9 cellular contexts compared by ENCODE assay signal in genomic region chr7:28410628-28411578, GRCh38. TPM values are rescaled to one million over a fixed set of nuclear protein-coding genes. Genes with fewer than 3 reads are reported as not detected.
DNase-seq lines count a peak whose midpoint lies in the region; ATAC-seq and TF ChIP-seq lines count a peak whose summit lies in the region.
"Had no signal": no experiment of that assay in that cellular context is flagged by ENCODE, and none has a peak within 500 bp of the region (broad histone marks: within the 10 kb centered on the region; RNA-seq: fewer than 3 reads in every experiment).

No MANE protein-coding gene starts in this region.

- no peak overlapping the region for H2AK5ac ChIP-seq in mesendoderm (ENCODE audit: low read length)

- H3K79me2 ChIP-seq in mesendoderm (ENCODE audit: control insufficient read depth, insufficient read depth, low read length): no peaks in the 10 kb centered on the region

- H3K36me3 ChIP-seq in mesendoderm (ENCODE audit: control insufficient read depth, insufficient read depth, low read length) (no peaks in the 10 kb centered on the region), upper lobe of left lung (no peaks in the 10 kb centered on the region)

- H4K8ac ChIP-seq in mesendoderm (ENCODE audit: low read depth, low read length): no peak overlapping the region

- no peak overlapping the region for H3K27ac ChIP-seq in mesendoderm (ENCODE audit: low read depth, low read length)
- no peak overlapping the region for H3K27ac ChIP-seq in upper lobe of left lung

- no peak for TF ChIP-seq EP300 in upper lobe of left lung (IDR thresholded peaks at IDR 0.05)

- H2BK15ac ChIP-seq in mesendoderm (replicated peaks; ENCODE audit: low read depth): no peak overlapping the region

- H2BK120ac ChIP-seq in mesendoderm (ENCODE audit: low read depth, low read length): no peak overlapping the region

- peak overlapping the region; percentile 91 for H3K4me2 ChIP-seq in mesendoderm (ENCODE audit: low read length)

- no peaks in the 10 kb centered on the region for H3K79me1 ChIP-seq in mesendoderm (ENCODE audit: low read length)

- peak overlapping the region; percentile 39 for H3K56ac ChIP-seq in mesendoderm (ENCODE audit: low read length)

- H3K9me3 ChIP-seq in upper lobe of left lung: no peaks in the 10 kb centered on the region

- H4K5ac ChIP-seq in mesendoderm (ENCODE audit: low read length): no peak overlapping the region

- H3K4ac ChIP-seq in mesendoderm (ENCODE audit: low read depth, low read length): no peak overlapping the region

- no peak overlapping the region for H3K18ac ChIP-seq in mesendoderm (ENCODE audit: low read length)

- H3K27me3 ChIP-seq in mesendoderm (ENCODE audit: insufficient read depth, low read length, poor library complexity) (peaks cover 7% of the 10 kb centered on the region), upper lobe of left lung (peaks cover 0 to 27% (median 15%) of the 10 kb centered on the region in 4 donors)

- DNase-seq in AML-193 (lab: John Stamatoyannopoulos, UW) (peak; percentile 37 to 55), RPMI8226 (peak; percentile 6), ecto neural progenitor cell (ENCODE audit: low spot score) (peak; percentile 61), mesendoderm (peak; percentile 72), upper lobe of left lung (no peak), NCI-H2171 treated with DMSO at 0.1 percent for 48 hours (lab: John Stamatoyannopoulos, UW) (no peak)

- no peak overlapping the region for H3K23ac ChIP-seq in mesendoderm (ENCODE audit: low read length)

- WGBS in mesendoderm (ENCODE audit: extremely low coverage, insufficient coverage, low lambda C conversion rate): no CpG with 5 or more reads among the region's 30 CpGs
- WGBS in upper lobe of left lung, 2 donors: 2 to 3% methylated on average over 30 of the region's 30 CpGs

- no peak overlapping the region for H2BK5ac ChIP-seq in mesendoderm (ENCODE audit: low read length)

- no peak for TF ChIP-seq POLR2A in upper lobe of left lung (IDR thresholded peaks at IDR 0.05)

- H3K4me1 ChIP-seq in mesendoderm (ENCODE audit: control insufficient read depth, low read depth, low read length) (peaks cover 5% of the 10 kb centered on the region), upper lobe of left lung (peaks cover 24 to 35% (median 29%) of the 10 kb centered on the region in 4 donors)

- peak; percentile 44 for ATAC-seq in GM19351 (IDR thresholded peaks at IDR 0.05; ENCODE audit: unreplicated experiment)
- ATAC-seq in upper lobe of left lung (ENCODE audit: low FRiP score in 2 of 2): peak in 1 of 2 donors; percentile 48
- no peak for ATAC-seq in GM18907 (IDR thresholded peaks at IDR 0.05; ENCODE audit: unreplicated experiment)
- ATAC-seq: HCT116 had no signal

- no peak for TF ChIP-seq CTCF in upper lobe of left lung (IDR thresholded peaks at IDR 0.05)

- H3K4me3 ChIP-seq in mesendoderm (ENCODE audit: low read length) (no peak overlapping the region), upper lobe of left lung (peak overlapping the region in 3 of 4 donors; percentile 39 to 64 (median 54))

- H3K9ac ChIP-seq in mesendoderm (ENCODE audit: low read length): peak overlapping the region; percentile 14

RNA-seq across cellular contexts. Expression of gene CREB5, which starts 1.4 kb away (rescaled TPM):
- polyA plus RNA-seq in mesendoderm (2013, experiment 1 of 2): 8.3 TPM
- 8.6 TPM for polyA plus RNA-seq in mesendoderm (2013, experiment 2 of 2)
- 10 to 100 TPM in 4 of 6 donors, 1 to 10 TPM in 2; 8.3 to 34.6 (median 15.3) TPM for total RNA-seq in upper lobe of left lung

Comparison
In these comparisons a context has a peak if more than half of its experiments do, and no peak if none do; other contexts are left out.
1. DNase-seq: peak in AML-193 (2 of 2), RPMI8226 (single experiment), ecto neural progenitor cell (single experiment) and mesendoderm (single experiment); none in upper lobe of left lung (0 of 2) and NCI-H2171 treated with DMSO at 0.1 percent for 48 hours (single experiment).